ENCODE assay signal across 1 cellular context in the genomic region with DNA sequence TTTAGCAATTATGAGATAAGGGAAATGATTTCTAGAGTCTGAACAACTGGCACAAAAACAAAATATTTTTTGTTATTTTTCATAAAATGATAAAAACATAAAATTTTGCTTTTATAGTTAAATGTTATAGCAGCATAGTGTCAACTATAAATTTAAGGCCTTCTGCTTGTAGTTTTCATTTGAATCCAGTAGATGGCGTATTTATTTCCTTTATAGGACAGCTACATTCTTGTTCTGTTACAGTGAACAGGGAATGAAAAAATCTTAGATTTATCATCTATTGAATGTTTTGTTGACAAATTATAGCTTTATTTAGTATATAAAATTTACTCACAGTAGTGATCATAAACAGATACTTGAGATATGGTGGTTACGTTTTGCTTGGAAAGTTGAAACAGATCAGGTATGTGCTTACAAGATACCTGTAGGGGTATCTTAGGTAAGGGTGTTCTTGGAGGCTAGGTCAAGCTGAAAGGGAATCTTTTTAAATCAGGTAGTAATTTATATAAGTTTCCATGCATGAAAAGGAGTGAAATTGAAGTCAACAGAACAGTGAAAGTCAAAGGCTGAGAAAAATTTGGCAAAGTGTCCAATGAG.
TF ChIP-seq lines count a peak whose summit lies in the region.

No MANE protein-coding gene starts in this region.

TF ChIP-seq in liver, 16 proteins besides CTCF, POLR2A, EP300 and RAD21 (continued from another document):
- TF ChIP-seq ZBTB33 (IDR thresholded peaks at IDR 0.05) (no peak), RXRA (IDR thresholded peaks at IDR 0.05) (no peak), EGR1 (IDR thresholded peaks at IDR 0.05; ENCODE audit: low read depth in 2 of 2) (no peak), NR2F2 (IDR thresholded peaks at IDR 0.05) (no peak), TAF1 (conservative IDR thresholded peaks at IDR 0.05) (no peak), HNF4G (IDR thresholded peaks at IDR 0.05) (no peak), FOXA2 (IDR thresholded peaks at IDR 0.05) (no peak), FOXA1 (IDR thresholded peaks at IDR 0.05) (no peak), YY1 (IDR thresholded peaks at IDR 0.05) (no peak)
TF ChIP-seq in liver: peak in this region for 0.
